8 cellular contexts compared by ENCODE assay signal in genomic region chr19:55340784-55341147, GRCh38.
DNase-seq lines count a peak whose midpoint lies in the region; ATAC-seq lines count a peak whose summit lies in the region.

No MANE protein-coding gene starts in this region.

- H3K27me3 Mint-ChIP-seq in stimulated activated naive CD8-positive, alpha-beta T cell treated with anti-CD3 and anti-CD28 coated beads, Interleukin-15, amount 100 ng/mL, for 72 hours, result peaks cover 11% of the 10 kb centered on the region

- H3K9me3 ChIP-seq in BLaER1 (no peaks in the 10 kb centered on the region), HAP-1 (no peaks in the 10 kb centered on the region), iPS-15b (ENCODE audit: control insufficient read depth, insufficient read depth, low read length) (no peaks in the 10 kb centered on the region)

- peaks cover 23% of the 10 kb centered on the region for H3K4me1 Mint-ChIP-seq in stimulated activated naive CD8-positive, alpha-beta T cell treated with anti-CD3 and anti-CD28 coated beads, Interleukin-15, amount 100 ng/mL, for 72 hours

- peak in 1 of 2 experiments; percentile 70 for DNase-seq in HAP-1 (ENCODE audit: low spot score in 2 of 2)
- DNase-seq in activated T-cell treated with anti-CD3 and anti-CD28 coated beads, Interleukin-2, amount 50 U/mL, for 1 hour, result peak; percentile 33
- no peak for DNase-seq in stimulated activated naive CD8-positive, alpha-beta T cell treated with anti-CD3 and anti-CD28 coated beads, Interleukin-15, amount 100 ng/mL, for 72 hours
- no peak for DNase-seq in putamen (ENCODE audit: low spot score)
- no peak for DNase-seq in HuH-7.5 (ENCODE audit: low spot score)
- DNase-seq in T1000 (lab: John Stamatoyannopoulos, UW), result no peak

- H3K4me2 ChIP-seq in BLaER1, result peak overlapping the region; percentile 99

- ATAC-seq in stimulated activated naive CD8-positive, alpha-beta T cell treated with anti-CD3 and anti-CD28 coated beads, Interleukin-15, amount 100 ng/mL, for 72 hours, result no peak

- in situ Hi-C loops in HAP-1 (cut with MboI; ENCODE audit: low sequenced_read_pairs), result no loop called here

- H3K4me1 ChIP-seq in BLaER1 (peaks cover 52% of the 10 kb centered on the region), HAP-1 (peaks cover 12% of the 10 kb centered on the region), iPS-15b (ENCODE audit: control insufficient read depth, insufficient read depth, low read length) (peaks cover 8% of the 10 kb centered on the region)

- peak overlapping the region; percentile 89 for H3K27ac ChIP-seq in BLaER1

- H3K36me3 ChIP-seq in BLaER1 (peaks cover 44% of the 10 kb centered on the region), HAP-1 (replicated peaks) (peaks cover 34% of the 10 kb centered on the region), iPS-15b (ENCODE audit: control insufficient read depth, insufficient read depth, low read length) (peaks cover 35% of the 10 kb centered on the region)

- H3K9me3 Mint-ChIP-seq in stimulated activated naive CD8-positive, alpha-beta T cell treated with anti-CD3 and anti-CD28 coated beads, Interleukin-15, amount 100 ng/mL, for 72 hours, result no peaks in the 10 kb centered on the region

- H3K4me3 Mint-ChIP-seq in stimulated activated naive CD8-positive, alpha-beta T cell treated with anti-CD3 and anti-CD28 coated beads, Interleukin-15, amount 100 ng/mL, for 72 hours, result peak overlapping the region; percentile 96 to 98

- H3K4me3 ChIP-seq in BLaER1, result peak overlapping the region; percentile 84
- H3K4me3 ChIP-seq in HAP-1, result peak overlapping the region; percentile 77
- H3K4me3 ChIP-seq in iPS-15b (ENCODE audit: low read depth, low read length), result peak overlapping the region; percentile 94

- H3K27me3 ChIP-seq in BLaER1, result no peaks in the 10 kb centered on the region
- no peaks in the 10 kb centered on the region for H3K27me3 ChIP-seq in HAP-1 (ENCODE audit: low read depth)
- no peaks in the 10 kb centered on the region for H3K27me3 ChIP-seq in iPS-15b (ENCODE audit: control insufficient read depth, insufficient read depth, low read length)

- peak overlapping the region; percentile 82 to 91 for H3K27ac Mint-ChIP-seq in stimulated activated naive CD8-positive, alpha-beta T cell treated with anti-CD3 and anti-CD28 coated beads, Interleukin-15, amount 100 ng/mL, for 72 hours

- peaks cover 13% of the 10 kb centered on the region for H4K20me1 ChIP-seq in BLaER1

- peak overlapping the region; percentile 89 for H3K9ac ChIP-seq in BLaER1
- peak overlapping the region; percentile 90 for H3K9ac ChIP-seq in iPS-15b (ENCODE audit: low read depth, low read length)
